8 cellular contexts compared by ENCODE assay signal in the genomic region with DNA sequence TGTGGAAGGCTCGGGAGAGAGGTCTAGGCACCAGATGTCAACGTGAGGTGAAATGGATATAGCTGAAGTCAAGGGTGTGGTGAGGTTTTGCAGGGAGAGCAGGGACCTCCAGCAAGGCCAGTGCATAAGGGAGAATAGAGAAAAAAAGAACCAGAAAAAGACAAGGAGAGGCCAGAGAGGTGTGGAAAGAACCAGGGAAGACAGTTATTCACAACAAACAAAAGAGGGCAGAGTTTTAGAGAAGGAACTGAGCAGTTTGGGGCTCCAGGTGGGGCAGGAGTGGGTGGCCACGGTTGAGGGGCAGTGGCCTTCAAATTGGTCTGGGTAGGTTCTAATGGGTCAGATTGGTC. TPM values are rescaled to one million over a fixed set of nuclear protein-coding genes. Genes with fewer than 3 reads are reported as not detected.
DNase-seq lines count a peak whose midpoint lies in the region; ATAC-seq and TF ChIP-seq lines count a peak whose summit lies in the region.

No MANE protein-coding gene starts in this region.

- H3K27ac ChIP-seq in hepatocyte, result peak overlapping the region; percentile 99

- no peaks in the 10 kb centered on the region for H3K36me3 Mint-ChIP-seq in WTC11
- no peaks in the 10 kb centered on the region for H3K36me3 Mint-ChIP-seq in stimulated activated memory B cell treated with anti-CD40 and anti-IgM and Interleukin-4, amounts not matched to agents 10 μg/mL and 1 μg/mL and 100 μg/mL, for 72 hours

- POLR2A ChIA-PET in WTC11 (lab: Charles Lee), result interaction anchor here (0.7 to 4.3 kb wide), 10 partner anchors 11 to 1836 kb away, joined by 3 to 25 read pairs (median 4); a partner anchor contains a TSS

- no peaks in the 10 kb centered on the region for H4K20me1 ChIP-seq in hepatocyte (ENCODE audit: insufficient read depth, poor library complexity, severe bottlenecking)

- no peaks in the 10 kb centered on the region for H3K9me2 ChIP-seq in hepatocyte (replicated peaks; ENCODE audit: insufficient read depth)

- H3K9me3 Mint-ChIP-seq in WTC11, result 0 out of 2 replicates have a peak, but pooled peaks cover 5% of the 10 kb centered on the region
- H3K9me3 Mint-ChIP-seq in stimulated activated memory B cell treated with anti-CD40 and anti-IgM and Interleukin-4, amounts not matched to agents 10 μg/mL and 1 μg/mL and 100 μg/mL, for 72 hours, result no peaks in the 10 kb centered on the region

- no peaks in the 10 kb centered on the region for H3K27me3 ChIP-seq in hepatocyte

- DNase-seq in WTC11 (ENCODE audit: low spot score) (no peak), hepatocyte (ENCODE audit: low spot score) (no peak), HT-29 (ENCODE audit: low spot score) (no peak), sciatic nerve (ENCODE audit: low spot score) (no peak)

- peaks cover 4% of the 10 kb centered on the region for H3K79me2 ChIP-seq in hepatocyte

- peak overlapping the region; percentile 91 for H3K27ac Mint-ChIP-seq in WTC11
- H3K27ac Mint-ChIP-seq in stimulated activated memory B cell treated with anti-CD40 and anti-IgM and Interleukin-4, amounts not matched to agents 10 μg/mL and 1 μg/mL and 100 μg/mL, for 72 hours, result peak overlapping the region; percentile 86

- WGBS in hepatocyte (ENCODE audit: low lambda C conversion rate, missing lambda C conversion rate), result 30% methylated on average over 3 of the region's 3 CpGs

- H3K4me1 ChIP-seq in hepatocyte (ENCODE audit: insufficient read depth), result peaks cover 18% of the 10 kb centered on the region

- peak overlapping the region; percentile 87 for H3K4me2 ChIP-seq in hepatocyte

- H3K4me3 Mint-ChIP-seq in WTC11, result peak overlapping the region; percentile 83
- H3K4me3 Mint-ChIP-seq in stimulated activated memory B cell treated with anti-CD40 and anti-IgM and Interleukin-4, amounts not matched to agents 10 μg/mL and 1 μg/mL and 100 μg/mL, for 72 hours, result peak overlapping the region; percentile 94

- CTCF ChIA-PET in WTC11 (lab: Charles Lee), result interaction anchor here (0.7 to 9.1 kb wide), 15 partner anchors 9 to 272 kb away, joined by 3 to 203 read pairs (median 6); a partner anchor contains a TSS

- H3K4me1 Mint-ChIP-seq in WTC11, result peaks cover 59% of the 10 kb centered on the region
- peaks cover 26% of the 10 kb centered on the region for H3K4me1 Mint-ChIP-seq in stimulated activated memory B cell treated with anti-CD40 and anti-IgM and Interleukin-4, amounts not matched to agents 10 μg/mL and 1 μg/mL and 100 μg/mL, for 72 hours

- H3K27me3 Mint-ChIP-seq in WTC11 (ENCODE audit: low read depth), result no peaks in the 10 kb centered on the region
- peaks cover 9% of the 10 kb centered on the region for H3K27me3 Mint-ChIP-seq in stimulated activated memory B cell treated with anti-CD40 and anti-IgM and Interleukin-4, amounts not matched to agents 10 μg/mL and 1 μg/mL and 100 μg/mL, for 72 hours

- peak overlapping the region; percentile 59 for H2AFZ ChIP-seq in hepatocyte

- H3K4me3 ChIP-seq in hepatocyte, result peak overlapping the region; percentile 34

- intact Hi-C loops in sciatic nerve (cut with DNase I), result no loop called here

- ATAC-seq in HG03175 (IDR thresholded peaks at IDR 0.05; ENCODE audit: unreplicated experiment), result peak; percentile 2
- no peak for ATAC-seq in WTC11
- no peak for ATAC-seq in stimulated activated memory B cell treated with anti-CD40 and anti-IgM and Interleukin-4, amounts not matched to agents 10 μg/mL and 1 μg/mL and 100 μg/mL, for 72 hours
- ATAC-seq in HG03378 (IDR thresholded peaks at IDR 0.05; ENCODE audit: unreplicated experiment), result no peak
- ATAC-seq in HG02798 (IDR thresholded peaks at IDR 0.05; ENCODE audit: poor library complexity, unreplicated experiment), result no peak
- no peak for ATAC-seq in sciatic nerve

- no peaks in the 10 kb centered on the region for H3K36me3 ChIP-seq in hepatocyte (replicated peaks; ENCODE audit: insufficient read depth, low read depth)

- H3K9me3 ChIP-seq in hepatocyte (ENCODE audit: low read depth), result no peaks in the 10 kb centered on the region

- TF ChIP-seq CTCF in WTC11 (IDR thresholded peaks at IDR 0.05) (no peak), hepatocyte (IDR thresholded peaks at IDR 0.05; ENCODE audit: poor library complexity) (peak; percentile 0)

TF ChIP-seq in WTC11, 78 proteins besides CTCF, POLR2A, EP300 and RAD21:
- no peak for TF ChIP-seq JUN (CRISPR knock-in tag; IDR thresholded peaks at IDR 0.05)
- TF ChIP-seq, protein P1, sequence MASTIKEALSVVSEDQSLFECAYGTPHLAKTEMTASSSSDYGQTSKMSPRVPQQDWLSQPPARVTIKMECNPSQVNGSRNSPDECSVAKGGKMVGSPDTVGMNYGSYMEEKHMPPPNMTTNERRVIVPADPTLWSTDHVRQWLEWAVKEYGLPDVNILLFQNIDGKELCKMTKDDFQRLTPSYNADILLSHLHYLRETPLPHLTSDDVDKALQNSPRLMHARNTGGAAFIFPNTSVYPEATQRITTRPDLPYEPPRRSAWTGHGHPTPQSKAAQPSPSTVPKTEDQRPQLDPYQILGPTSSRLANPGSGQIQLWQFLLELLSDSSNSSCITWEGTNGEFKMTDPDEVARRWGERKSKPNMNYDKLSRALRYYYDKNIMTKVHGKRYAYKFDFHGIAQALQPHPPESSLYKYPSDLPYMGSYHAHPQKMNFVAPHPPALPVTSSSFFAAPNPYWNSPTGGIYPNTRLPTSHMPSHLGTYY (CRISPR knock-in tag; IDR thresholded peaks at IDR 0.05), result no peak
- no peak for TF ChIP-seq ZNF396 (CRISPR knock-in tag; IDR thresholded peaks at IDR 0.05; ENCODE audit: borderline replicate concordance)
- TF ChIP-seq NFE2L1 (CRISPR knock-in tag; IDR thresholded peaks at IDR 0.05), result no peak
- TF ChIP-seq JAZF1 (CRISPR knock-in tag; IDR thresholded peaks at IDR 0.05), result no peak
- TF ChIP-seq HMGA2 (CRISPR knock-in tag; IDR thresholded peaks at IDR 0.05), result no peak
- TF ChIP-seq ZBTB21 (CRISPR knock-in tag; IDR thresholded peaks at IDR 0.05; ENCODE audit: borderline replicate concordance), result no peak
- TF ChIP-seq, protein P2, sequence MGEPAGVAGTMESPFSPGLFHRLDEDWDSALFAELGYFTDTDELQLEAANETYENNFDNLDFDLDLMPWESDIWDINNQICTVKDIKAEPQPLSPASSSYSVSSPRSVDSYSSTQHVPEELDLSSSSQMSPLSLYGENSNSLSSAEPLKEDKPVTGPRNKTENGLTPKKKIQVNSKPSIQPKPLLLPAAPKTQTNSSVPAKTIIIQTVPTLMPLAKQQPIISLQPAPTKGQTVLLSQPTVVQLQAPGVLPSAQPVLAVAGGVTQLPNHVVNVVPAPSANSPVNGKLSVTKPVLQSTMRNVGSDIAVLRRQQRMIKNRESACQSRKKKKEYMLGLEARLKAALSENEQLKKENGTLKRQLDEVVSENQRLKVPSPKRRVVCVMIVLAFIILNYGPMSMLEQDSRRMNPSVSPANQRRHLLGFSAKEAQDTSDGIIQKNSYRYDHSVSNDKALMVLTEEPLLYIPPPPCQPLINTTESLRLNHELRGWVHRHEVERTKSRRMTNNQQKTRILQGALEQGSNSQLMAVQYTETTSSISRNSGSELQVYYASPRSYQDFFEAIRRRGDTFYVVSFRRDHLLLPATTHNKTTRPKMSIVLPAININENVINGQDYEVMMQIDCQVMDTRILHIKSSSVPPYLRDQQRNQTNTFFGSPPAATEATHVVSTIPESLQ (CRISPR knock-in tag; IDR thresholded peaks at IDR 0.05), result no peak
- no peak for TF ChIP-seq SOX15 (CRISPR knock-in tag; IDR thresholded peaks at IDR 0.05)
- no peak for TF ChIP-seq MYBL2 (CRISPR knock-in tag; IDR thresholded peaks at IDR 0.05)

RNA-seq across cellular contexts. Expression of a gene that starts 11.6 kb away (rescaled TPM):
- total RNA-seq in WTC11 (2021) (119 to 152 TPM (median 150 TPM) in 3 replicates), hepatocyte (22.5 and 23.4 TPM in 2 replicates), sciatic nerve (30.1 TPM)
- 28.6 and 38.5 TPM in 2 replicates for polyA plus RNA-seq in hepatocyte
- 24.4 and 28.5 TPM in 2 replicates for total RNA-seq in HT-29 (2014; rRNA removed; shearing (Covaris generic))

RNA-seq across cellular contexts. Expression of a gene that starts 16.7 kb away (rescaled TPM):
- total RNA-seq in WTC11 (2021) (28.0 to 33.7 TPM (median 32.9 TPM) in 3 replicates), hepatocyte (77.7 and 87.9 TPM in 2 replicates), sciatic nerve (122 TPM)
- 109 and 117 TPM in 2 replicates for polyA plus RNA-seq in hepatocyte
- total RNA-seq in HT-29 (2014; rRNA removed; shearing (Covaris generic)), result 68.0 and 74.6 TPM in 2 replicates
